Comparison of ENCODE assay signal across 25 cellular contexts in the genomic region with DNA sequence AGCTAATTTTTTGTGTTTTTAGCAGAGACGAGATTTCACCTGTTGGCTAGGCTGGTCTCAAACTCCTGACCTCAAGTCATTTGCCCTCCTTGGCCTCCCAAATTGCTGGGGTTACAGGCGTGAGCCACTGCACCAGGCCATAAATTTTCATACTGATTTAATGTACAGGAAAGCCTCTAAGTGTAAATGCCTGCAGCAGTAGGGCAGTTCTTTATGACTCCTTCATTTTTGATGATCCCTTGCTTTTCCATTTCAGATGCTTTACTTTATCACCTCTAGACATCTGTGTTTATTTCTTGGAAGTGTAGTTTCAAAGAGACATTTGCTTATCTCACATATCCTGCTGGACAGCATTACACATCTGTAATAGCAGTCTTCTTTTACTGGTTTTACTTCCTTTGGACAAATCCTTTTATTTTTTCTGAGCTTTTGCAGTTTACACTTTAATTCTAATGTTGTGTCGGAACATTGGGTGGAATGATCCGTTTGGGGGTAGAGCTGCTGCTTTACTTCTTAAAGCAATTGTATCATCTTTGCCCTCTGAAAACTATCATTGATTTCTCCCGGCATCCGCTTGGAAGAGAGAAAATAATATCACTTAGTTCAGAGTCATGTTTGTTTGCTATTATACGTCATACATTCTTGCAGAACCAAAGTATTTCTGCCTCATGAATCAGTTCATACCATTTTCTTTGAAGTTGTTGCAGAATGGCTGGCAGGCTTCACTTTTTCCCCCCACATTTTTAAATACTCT. TPM values are rescaled to one million over a fixed set of nuclear protein-coding genes. Genes with fewer than 3 reads are reported as not detected.
DNase-seq lines count a peak whose midpoint lies in the region; ATAC-seq, FAIRE-seq and TF ChIP-seq lines count a peak whose summit lies in the region.
"Had no signal": no experiment of that assay in that cellular context is flagged by ENCODE, and none has a peak within 500 bp of the region (broad histone marks: within the 10 kb centered on the region; RNA-seq: fewer than 3 reads in every experiment).

No MANE protein-coding gene starts in this region.

- no peak for FAIRE-seq in bronchial epithelial cell (lab: Jason Lieb, UNC)
- FAIRE-seq: frontal cortex, GM12878, islet of Langerhans had no signal

- no peaks in the 10 kb centered on the region for H4K20me1 ChIP-seq in hepatocyte (ENCODE audit: insufficient read depth, poor library complexity, severe bottlenecking)

- CTCF ChIA-PET in RWPE1 (lab: Yijun Ruan, JAX) = interaction anchor here (0.6 kb wide), 1 partner anchor 274 kb away, joined by 3 read pairs; no protein-coding TSS in a partner anchor

- H3K27ac ChIP-seq in SJSA1 (peak overlapping the region; percentile 67), hepatocyte (peak overlapping the region; percentile 29), RWPE1 (no peak overlapping the region)
- H3K27ac ChIP-seq: KMS-11, neural progenitor cell, psoas muscle, suprapubic skin, uterus had no signal

- WGBS in hepatocyte (ENCODE audit: low lambda C conversion rate, missing lambda C conversion rate) = 48% methylated on average over 7 of the region's 7 CpGs

- H3K36me3 ChIP-seq in SJSA1 (peaks cover 26% of the 10 kb centered on the region), bronchial epithelial cell (ENCODE audit: control insufficient read depth, insufficient read depth, low read length) (peaks cover 3% of the 10 kb centered on the region), hepatocyte (replicated peaks; ENCODE audit: insufficient read depth, low read depth) (no peaks in the 10 kb centered on the region)
- H3K36me3 ChIP-seq: uterus had no signal

- peaks cover 55% of the 10 kb centered on the region for H3K79me2 ChIP-seq in hepatocyte

- DNase-seq in AG08396 (ENCODE audit: low spot score) (peak; percentile 64), SJSA1 (ENCODE audit: low read depth in 1 of 2, low spot score in 2 of 2) (peak in 1 of 2 experiments; percentile 79), bronchial epithelial cell (ENCODE audit: low read depth) (peak; percentile 29), hepatocyte (ENCODE audit: low spot score) (no peak), NCI-H446 treated with DMSO at 0.1 percent for 48 hours (lab: John Stamatoyannopoulos, UW) (no peak), RWPE1 (ENCODE audit: low spot score) (no peak)
- DNase-seq: ACHN; activated CD4-positive, alpha-beta T cell treated with anti-CD3 and anti-CD28 coated beads, Interleukin-2, amount 10 ng/mL, durations not matched to agents 24 days and 14 days; HCEC 1CT; hypothalamus; NCI-H187 treated with DMSO at 0.1 percent for 48 hours; psoas muscle; SHP77; uterus had no signal

- no peak overlapping the region for H2AFZ ChIP-seq in hepatocyte
- H2AFZ ChIP-seq: neural progenitor cell had no signal

- H3K9me3 ChIP-seq in SJSA1 (replicated peaks) (no peaks in the 10 kb centered on the region), hepatocyte (ENCODE audit: low read depth) (no peaks in the 10 kb centered on the region)
- H3K9me3 ChIP-seq: psoas muscle, suprapubic skin, uterus had no signal

- TF ChIP-seq CTCF in bronchial epithelial cell (IDR thresholded peaks at IDR 0.05; ENCODE audit: insufficient read depth, low read length, severe bottlenecking) = no peak
- TF ChIP-seq CTCF in hepatocyte (IDR thresholded peaks at IDR 0.05; ENCODE audit: poor library complexity) = no peak
- no peak for TF ChIP-seq CTCF in RWPE1 (conservative IDR thresholded peaks at IDR 0.05; ENCODE audit: low read depth)

- H3K4me3 ChIP-seq in SJSA1 (no peak overlapping the region), bronchial epithelial cell (ENCODE audit: low read depth, low read length) (no peak overlapping the region), hepatocyte (no peak overlapping the region)
- H3K4me3 ChIP-seq: GM12878, neural progenitor cell, psoas muscle, suprapubic skin, uterus had no signal

- peak overlapping the region; percentile 33 for H3K4me2 ChIP-seq in hepatocyte
- H3K4me2 ChIP-seq: KMS-11, neural progenitor cell had no signal

- H3K9me2 ChIP-seq in hepatocyte (replicated peaks; ENCODE audit: insufficient read depth) = no peaks in the 10 kb centered on the region

- no peaks in the 10 kb centered on the region for H3K27me3 ChIP-seq in SJSA1 (replicated peaks)
- no peaks in the 10 kb centered on the region for H3K27me3 ChIP-seq in bronchial epithelial cell (ENCODE audit: control insufficient read depth, insufficient read depth, low read length)
- no peaks in the 10 kb centered on the region for H3K27me3 ChIP-seq in hepatocyte
- H3K27me3 ChIP-seq: neural progenitor cell, suprapubic skin, uterus had no signal

- H3K4me1 ChIP-seq in SJSA1 (replicated peaks) = peaks cover 18% of the 10 kb centered on the region
- H3K4me1 ChIP-seq in hepatocyte (ENCODE audit: insufficient read depth) = peaks cover 4% of the 10 kb centered on the region
- H3K4me1 ChIP-seq: psoas muscle, suprapubic skin, uterus had no signal

- POLR2A ChIA-PET in RWPE1 (lab: Yijun Ruan, JAX; ENCODE audit: low non-redundant PET) = interaction anchor here (0.7 kb wide), 1 partner anchor 22 kb away, joined by 4 read pairs; no protein-coding TSS in a partner anchor

- ATAC-seq in HG02970 (IDR thresholded peaks at IDR 0.05; ENCODE audit: low FRiP score, unreplicated experiment) (no peak), GM21367 (IDR thresholded peaks at IDR 0.05; ENCODE audit: unreplicated experiment) (no peak)
- ATAC-seq: GM12878, psoas muscle had no signal

RNA-seq across cellular contexts. Expression of a gene that starts 36.0 kb away (rescaled TPM):
- total RNA-seq in SJSA1 (2014; rRNA removed; shearing (Covaris generic)) = not detected in 2 replicates
- total RNA-seq in bronchial epithelial cell (not detected in 2 replicates), hepatocyte (not detected in 2 replicates)
- polyA plus RNA-seq in hepatocyte = not detected in 2 replicates
- total RNA-seq: activated CD4-positive, alpha-beta T cell treated with anti-CD3 and anti-CD28 coated beads, Interleukin-2, amount 10 ng/mL, durations not matched to agents 24 days and 14 days; activated T-helper 2 cell treated with anti-CD3 and anti-CD28 coated beads, Interferon-gamma antibody, Interleukin-2, Interleukin-4, amounts not matched to agents 10 μg/mL and 5 μg/mL and 100 μg/mL, durations not matched to agents 14 hours and 24 hours and 36 hours; frontal cortex; HT1080; liver had no signal
- polyA plus RNA-seq: GM12878, psoas muscle had no signal

Comparison
In these comparisons a context has a peak if more than half of its experiments do, and no peak if none do; other contexts are left out.
1. DNase-seq: peak in AG08396 (single experiment) and bronchial epithelial cell (single experiment); none in hepatocyte (single experiment), NCI-H446 treated with DMSO at 0.1 percent for 48 hours (single experiment) and RWPE1 (single experiment).